21 cellular contexts compared by ENCODE assay signal in the genomic region with DNA sequence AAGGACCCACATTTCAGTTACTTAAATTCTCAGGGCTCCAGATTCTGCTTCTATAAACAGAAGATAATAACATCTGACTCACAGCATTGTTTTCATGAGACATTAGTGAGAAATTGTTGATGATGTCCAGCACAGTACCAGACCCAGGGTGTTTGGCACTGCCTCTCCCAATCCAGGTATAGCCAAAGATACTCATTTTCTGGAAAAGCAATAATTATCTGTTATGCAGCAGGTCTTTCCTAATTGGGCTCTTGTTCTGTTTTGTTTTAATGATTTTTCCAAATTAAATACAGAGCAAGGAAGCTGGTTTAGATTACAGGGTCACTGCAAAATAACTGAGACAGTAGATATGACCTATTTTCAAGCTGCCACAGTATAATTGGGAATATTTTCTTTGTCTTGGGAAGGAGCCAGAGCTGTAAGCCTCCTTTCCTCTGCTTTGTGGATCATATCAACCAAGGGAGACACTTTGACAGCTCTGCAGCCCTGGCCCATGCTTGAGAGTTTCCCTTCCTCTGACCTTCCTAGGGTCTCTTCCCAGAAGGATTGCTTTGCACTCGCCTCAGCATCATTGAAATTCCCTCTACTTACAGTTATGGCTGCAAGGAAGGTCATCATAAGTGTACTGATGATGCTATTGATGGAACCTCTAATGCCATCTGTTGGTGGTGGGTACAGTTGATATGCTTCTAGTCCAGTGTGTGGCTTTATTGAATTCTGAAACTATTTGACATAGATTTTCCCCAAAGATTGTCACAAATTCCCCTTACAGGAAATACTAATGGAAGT.
DNase-seq lines count a peak whose midpoint lies in the region; ATAC-seq and TF ChIP-seq lines count a peak whose summit lies in the region.
"Had no signal": no experiment of that assay in that cellular context is flagged by ENCODE, and none has a peak within 500 bp of the region (broad histone marks: within the 10 kb centered on the region; RNA-seq: fewer than 3 reads in every experiment).

No MANE protein-coding gene starts in this region.

- ATAC-seq in heart right ventricle (peak in 4 of 8 donors; percentile 20 to 58 (median 46)), Right ventricle myocardium superior (ENCODE audit: poor library complexity) (no peak), left ventricle myocardium superior (peak; percentile 29), GM21515 (IDR thresholded peaks at IDR 0.05; ENCODE audit: unreplicated experiment) (no peak), GM21528 (IDR thresholded peaks at IDR 0.05; ENCODE audit: low FRiP score, unreplicated experiment) (no peak)
- no peak for ATAC-seq in stimulated activated naive CD8-positive, alpha-beta T cell treated with anti-CD3 and anti-CD28 coated beads, Interleukin-15, Interleukin-2, amounts not matched to agents 100 U/mL and 50 U/mL, for 24 hours

- peaks cover 0 to 8% (median 0%) of the 10 kb centered on the region in 9 donors for H3K4me1 ChIP-seq in heart right ventricle
- H3K4me1 ChIP-seq: Peyer's patch, SJSA1 had no signal

- no peak overlapping the region for H3K4me3 ChIP-seq in heart right ventricle
- H3K4me3 ChIP-seq: dorsolateral prefrontal cortex, Peyer's patch, SJSA1 had no signal

- DNase-seq in heart right ventricle (no peak), Right ventricle myocardium superior (no peak), dermis blood vessel endothelial cell (peak; percentile 33), left ventricle myocardium superior (no peak), DMS153 (lab: John Stamatoyannopoulos, UW) (no peak)
- no peak for DNase-seq in stimulated activated naive CD8-positive, alpha-beta T cell treated with anti-CD3 and anti-CD28 coated beads, Interleukin-15, Interleukin-2, amounts not matched to agents 100 U/mL and 50 U/mL, for 24 hours
- DNase-seq: activated CD4-positive, alpha-beta memory T cell treated with anti-CD3 and anti-CD28 coated beads, Interleukin-2, amount 10 ng/mL, durations not matched to agents 7 days and 5 days; activated CD4-positive, alpha-beta T cell treated with anti-CD3 and anti-CD28 coated beads for 1 hour; activated naive CD8-positive, alpha-beta T cell treated with anti-CD3 and anti-CD28 coated beads for 36 hours; DMS53; dorsolateral prefrontal cortex; naive B cell; NCI-H2029; NCI-H2227 treated with DMSO at 0.1 percent for 48 hours; NCI-H526 treated with DMSO at 0.1 percent for 48 hours; nucleus accumbens; Peyer's patch; stimulated activated naive CD4-positive, alpha-beta T cell had no signal

- TF ChIP-seq CTCF in heart right ventricle (IDR thresholded peaks at IDR 0.05): peak in 5 of 9 donors; percentile 8 to 37 (median 13)

- no peaks in the 10 kb centered on the region for H3K36me3 ChIP-seq in heart right ventricle
- H3K36me3 ChIP-seq: Peyer's patch, SJSA1 had no signal

- intact Hi-C loops in heart right ventricle (cut with DNase I): no loop called here
- intact Hi-C loops in Right ventricle myocardium superior (cut with DNase I): no loop called here
- intact Hi-C loops in left ventricle myocardium superior (cut with micrococcal nuclease): no loop called here

- H3K9me3 ChIP-seq in heart right ventricle: peaks cover 0 to 5% (median 0%) of the 10 kb centered on the region in 11 donors
- H3K9me3 ChIP-seq: Peyer's patch, SJSA1 had no signal

- H3K27ac ChIP-seq in heart right ventricle: no peak overlapping the region
- H3K27ac ChIP-seq: dorsolateral prefrontal cortex, Peyer's patch, SJSA1 had no signal

- WGBS in heart right ventricle, 2 donors: 76 to 81% methylated on average over 1 of the region's 1 CpG

- H3K27me3 ChIP-seq in heart right ventricle: peaks cover 0 to 2% (median 0%) of the 10 kb centered on the region in 7 donors
- H3K27me3 ChIP-seq: Peyer's patch, SJSA1 had no signal
